Comparison of ENCODE assay signal across 8 cellular contexts in genomic region chr19:8615813-8616596, GRCh38. TPM values are rescaled to one million over a fixed set of nuclear protein-coding genes. Genes with fewer than 3 reads are reported as not detected.
DNase-seq lines count a peak whose midpoint lies in the region; ATAC-seq, FAIRE-seq and TF ChIP-seq lines count a peak whose summit lies in the region.

No MANE protein-coding gene starts in this region.

- no peaks in the 10 kb centered on the region for H3K9me3 Mint-ChIP-seq in CD4-positive, alpha-beta T cell
- no peaks in the 10 kb centered on the region for H3K9me3 Mint-ChIP-seq in T-helper 2 cell treated with Interferon-gamma antibody and Interleukin-4, amounts not matched to agents 5 μg/mL and 100 μg/mL, for 36 hours

- CTCF ChIA-PET in CD4-positive, alpha-beta T cell (lab: Charles Lee): interaction anchor here (0.6 to 2.7 kb wide), 5 partner anchors 26 to 1825 kb away, joined by 3 to 18 read pairs (median 5); no protein-coding TSS in a partner anchor
- CTCF ChIA-PET in K562 (lab: Yijun Ruan, JAX; ENCODE audit: low intra/inter-chr PET ratio): interaction anchor here (0.8 to 1.2 kb wide), 2 partner anchors 35 to 78 kb away, joined by 3 to 5 read pairs; no protein-coding TSS in a partner anchor

- no peaks in the 10 kb centered on the region for H3K36me3 ChIP-seq in K562 (ENCODE audit: control insufficient read depth, insufficient read depth, low read length)

- BruUV-seq in K562 (replicated peaks; lab: Mats Ljungman, UMichigan): no TSS peak

- peaks cover 7% of the 10 kb centered on the region for H3K27me3 Mint-ChIP-seq in CD4-positive, alpha-beta T cell
- H3K27me3 Mint-ChIP-seq in T-helper 2 cell treated with Interferon-gamma antibody and Interleukin-4, amounts not matched to agents 5 μg/mL and 100 μg/mL, for 36 hours (ENCODE audit: low read depth): peaks cover 4% of the 10 kb centered on the region

- H4K20me1 ChIP-seq in K562 (replicated peaks; ENCODE audit: control insufficient read depth, insufficient read depth, low read length): no peaks in the 10 kb centered on the region

- no peak overlapping the region for H3K9ac ChIP-seq in K562 (ENCODE audit: insufficient read depth in 1 of 2, low read depth in 2 of 2, low read length in 2 of 2)

- POLR2A ChIA-PET in CD4-positive, alpha-beta T cell (lab: Charles Lee): no interaction called here
- POLR2A ChIA-PET in K562 (lab: Yijun Ruan, JAX): interaction anchor here (0.7 to 1.0 kb wide), 2 partner anchors 10 to 12 kb away, joined by 3 to 5 read pairs; no protein-coding TSS in a partner anchor

- peak; percentile 93 for TF ChIP-seq CTCF in CD4-positive, alpha-beta T cell (IDR thresholded peaks at IDR 0.05)
- TF ChIP-seq CTCF in K562 (IDR thresholded peaks at IDR 0.05 in 2 of 3, conservative IDR thresholded peaks at IDR 0.05 in 1 of 3; ENCODE audit: insufficient read depth in 2 of 3, low read depth in 1 of 3, low read length in 3 of 3): peak; percentile 85 to 94 (median 94)

- peaks cover 28% of the 10 kb centered on the region for H3K4me1 Mint-ChIP-seq in CD4-positive, alpha-beta T cell (ENCODE audit: low read depth)
- H3K4me1 Mint-ChIP-seq in T-helper 2 cell treated with Interferon-gamma antibody and Interleukin-4, amounts not matched to agents 5 μg/mL and 100 μg/mL, for 36 hours (ENCODE audit: low read depth): peaks cover 2% of the 10 kb centered on the region

- H3K9me1 ChIP-seq in K562 (ENCODE audit: control insufficient read depth, insufficient read depth, low read length): no peaks in the 10 kb centered on the region

- H3K4me3 Mint-ChIP-seq in CD4-positive, alpha-beta T cell: no peak overlapping the region
- H3K4me3 Mint-ChIP-seq in T-helper 2 cell treated with Interferon-gamma antibody and Interleukin-4, amounts not matched to agents 5 μg/mL and 100 μg/mL, for 36 hours: no peak overlapping the region

- DNase-seq in CD4-positive, alpha-beta T cell: peak; percentile 42 to 64 (median 48)
- DNase-seq in HUDEP-2 (lab: John Stamatoyannopoulos, UW; ENCODE audit: unreplicated experiment in 76 of 76) (peak in 59 of 76 experiments; percentile 6 to 75 (median 50)), K562 (ENCODE audit: extremely low read depth in 1 of 4, low spot score in 3 of 4) (peak; percentile 68 to 73 (median 71)), iris pigment epithelial cell (ENCODE audit: low read depth) (peak; percentile 52), NCI-H2029 (lab: John Stamatoyannopoulos, UW) (no peak)
- DNase-seq in T-helper 2 cell treated with Interferon-gamma antibody and Interleukin-4, amounts not matched to agents 5 μg/mL and 100 μg/mL, for 36 hours (ENCODE audit: low spot score): peak; percentile 18
- DNase-seq in stimulated activated CD4-positive, alpha-beta T cell treated with anti-CD3 and anti-CD28 coated beads, TNF-alpha, amount 100 ng/mL, for 24 hours (ENCODE audit: low read depth in 3 of 3): peak in 2 of 3 experiments; percentile 41 to 61

- intact Hi-C loops in CD4-positive, alpha-beta T cell (cut with DNase I, micrococcal nuclease): loop anchor here in 1 of 2 experiments (5.0 kb wide), 1 partner anchor 34 kb away; no protein-coding TSS in a partner anchor
- intact Hi-C loops in K562 (cut with micrococcal nuclease): loop anchor here (10.0 kb wide), 1 partner anchor 79 kb away; the partner anchor contains the start of gene ACTL9

- no peak overlapping the region for H2AFZ ChIP-seq in K562 (ENCODE audit: low read depth, low read length)

- ATAC-seq in CD4-positive, alpha-beta T cell (ENCODE audit: poor library complexity): peak; percentile 58
- ATAC-seq in K562 (peak; percentile 79), GM18867 (IDR thresholded peaks at IDR 0.05; ENCODE audit: unreplicated experiment) (no peak)

- 6% methylated on average over 15 of the region's 23 CpGs for WGBS in K562 (ENCODE audit: insufficient coverage, low coverage, missing lambda C conversion rate)

- no peak for TF ChIP-seq POLR2A in K562 (conservative IDR thresholded peaks at IDR 0.05)

- H3K36me3 Mint-ChIP-seq in CD4-positive, alpha-beta T cell (ENCODE audit: low read depth): no peaks in the 10 kb centered on the region
- H3K36me3 Mint-ChIP-seq in T-helper 2 cell treated with Interferon-gamma antibody and Interleukin-4, amounts not matched to agents 5 μg/mL and 100 μg/mL, for 36 hours (ENCODE audit: low read depth): no peaks in the 10 kb centered on the region

- no peak overlapping the region for H3K4me2 ChIP-seq in K562 (ENCODE audit: insufficient read depth, low read length)

- peak; percentile 96 for FAIRE-seq in K562 (lab: Jason Lieb, UNC)

- in situ Hi-C loops in K562 (cut with MboI): loop anchor here (10.0 kb wide), 1 partner anchor 79 kb away; the partner anchor contains the start of gene ACTL9

- H3K4me3 ChIP-seq in K562: no peak overlapping the region

- no peaks in the 10 kb centered on the region for H3K27me3 ChIP-seq in CD4-positive, alpha-beta T cell (ENCODE audit: control insufficient read depth, insufficient read depth, low read length)
- peaks cover 11 to 18% of the 10 kb centered on the region in 2 experiments; a peak in 3 of 5 replicates for H3K27me3 ChIP-seq in K562 (ENCODE audit: control insufficient read depth in 2 of 2, insufficient read depth in 2 of 2, low read length in 2 of 2)

- no peaks in the 10 kb centered on the region for H3K9me3 ChIP-seq in CD4-positive, alpha-beta T cell (ENCODE audit: control insufficient read depth, low read length)
- H3K9me3 ChIP-seq in K562 (replicated peaks; ENCODE audit: control insufficient read depth, insufficient read depth, low read depth, low read length): no peaks in the 10 kb centered on the region

- no peaks in the 10 kb centered on the region for H3K79me2 ChIP-seq in K562 (ENCODE audit: control insufficient read depth, insufficient read depth, low read length)

- H3K27ac ChIP-seq in CD4-positive, alpha-beta T cell (ENCODE audit: low read depth, low read length): no peak overlapping the region
- H3K27ac ChIP-seq in K562 (ENCODE audit: extremely low read depth, low read depth, low read length): no peak overlapping the region

- no peak overlapping the region for H3K27ac Mint-ChIP-seq in CD4-positive, alpha-beta T cell
- H3K27ac Mint-ChIP-seq in T-helper 2 cell treated with Interferon-gamma antibody and Interleukin-4, amounts not matched to agents 5 μg/mL and 100 μg/mL, for 36 hours: no peak overlapping the region

- TF ChIP-seq RAD21 in K562 (CRISPR knock-in tag; conservative IDR thresholded peaks at IDR 0.05 in 1 of 2, IDR thresholded peaks at IDR 0.05 in 1 of 2): peak; percentile 64 to 73

- no peak for TF ChIP-seq EP300 in K562 (IDR thresholded peaks at IDR 0.05; ENCODE audit: low read length)

- H3K4me1 ChIP-seq in K562 (replicated peaks in 1 of 2; ENCODE audit: control insufficient read depth in 2 of 2, insufficient read depth in 2 of 2, low read length in 2 of 2): no peaks in the 10 kb centered on the region; a peak in 1 of 5 replicates

RNA-seq across cellular contexts. Expression of gene ADAMTS10, which starts 5.5 kb away (rescaled TPM):
- total RNA-seq in CD4-positive, alpha-beta T cell: 10 to 100 TPM; 67.5 to 72.9 TPM
- total RNA-seq in K562 (2011; cell fraction: chromatin; rRNA removed; ENCODE audit: low replicate concordance): 2.3 and 5.9 TPM in 2 replicates
- 2.6 and 5.5 TPM in 2 replicates for total RNA-seq in K562 (2011; cell fraction: nucleolus; rRNA removed)
- 2.8 and 3.6 TPM in 2 replicates for total RNA-seq in K562 (2011; cell fraction: nucleoplasm; rRNA removed)
- total RNA-seq in K562 (2014; rRNA removed) (0.33 and 0.41 TPM in 2 replicates), K562 (2014; rRNA removed; fragmentation: Illumina TruSeq; extraction: Trizol) (not detected in 2 replicates), K562 (2015; rRNA removed; fragmentation: Illumina TruSeq; extraction: Trizol) (0.30 and 0.33 TPM in 2 replicates), K562 (2021) (0.29 and 1.2 TPM in 2 replicates)
- polyA plus RNA-seq in K562 (2011; rRNA removed) (0.28 and 0.57 TPM in 2 replicates), K562 (2014; fragmentation: Illumina TruSeq; extraction: Trizol) (0.30 TPM in 1 of 2 replicates, not detected in the other), K562 (2014; fragmentation: Nextera tagmentation; extraction: Ambion mirVana) (not detected), K562 (2014; rRNA removed) (0.84 and 1.8 TPM in 2 replicates)
- 0.72 and 1.2 TPM in 2 replicates for polyA plus RNA-seq in K562 (2011; cell fraction: cytosol; rRNA removed)
- 3.7 and 14.1 TPM in 2 replicates for polyA plus RNA-seq in K562 (2011; cell fraction: nucleus; rRNA removed)
- polyA plus RNA-seq in K562 (2012): 0.76 and 1.1 TPM in 2 replicates
- polyA minus RNA-seq in K562 (2011; rRNA and poly(A)+ RNA removed): 0.30 and 0.53 TPM in 2 replicates
- polyA minus RNA-seq in K562 (2011; cell fraction: cytosol; rRNA and poly(A)+ RNA removed): 1.4 TPM in 1 of 2 replicates, not detected in the other
- polyA minus RNA-seq in K562 (2011; cell fraction: nucleus; rRNA and poly(A)+ RNA removed): 1.8 and 6.3 TPM in 2 replicates

RNA-seq across cellular contexts. Expression of gene NFILZ, which starts 14.4 kb away (rescaled TPM):
- total RNA-seq in CD4-positive, alpha-beta T cell: not detected
- not detected in 2 replicates for total RNA-seq in K562 (2011; cell fraction: chromatin; rRNA removed; ENCODE audit: low replicate concordance)
- total RNA-seq in K562 (2011; cell fraction: nucleolus; rRNA removed): not detected in 2 replicates
- total RNA-seq in K562 (2011; cell fraction: nucleoplasm; rRNA removed): not detected in 2 replicates
- total RNA-seq in K562 (2014; rRNA removed): not detected in 2 replicates
- total RNA-seq in K562 (2014; rRNA removed; fragmentation: Illumina TruSeq; extraction: Trizol): not detected in 2 replicates
- not detected in 2 replicates for total RNA-seq in K562 (2015; rRNA removed; fragmentation: Illumina TruSeq; extraction: Trizol)
- not detected in 2 replicates for total RNA-seq in K562 (2021)
- polyA plus RNA-seq in K562 (2011; rRNA removed): not detected in 2 replicates
- not detected in 2 replicates for polyA plus RNA-seq in K562 (2011; cell fraction: cytosol; rRNA removed)
- polyA plus RNA-seq in K562 (2011; cell fraction: nucleus; rRNA removed): not detected in 2 replicates
- polyA plus RNA-seq in K562 (2012): not detected in 2 replicates
- polyA plus RNA-seq in K562 (2014; fragmentation: Illumina TruSeq; extraction: Trizol): not detected in 2 replicates
- polyA plus RNA-seq in K562 (2014; fragmentation: Nextera tagmentation; extraction: Ambion mirVana): not detected
- polyA plus RNA-seq in K562 (2014; rRNA removed): not detected in 2 replicates
- polyA minus RNA-seq in K562 (2011; rRNA and poly(A)+ RNA removed): not detected in 2 replicates
- polyA minus RNA-seq in K562 (2011; cell fraction: cytosol; rRNA and poly(A)+ RNA removed): not detected in 2 replicates
- polyA minus RNA-seq in K562 (2011; cell fraction: nucleus; rRNA and poly(A)+ RNA removed): not detected in 2 replicates

RNA-seq across cellular contexts. Expression of gene MYO1F, which starts 38.8 kb away (rescaled TPM):
- total RNA-seq in CD4-positive, alpha-beta T cell: 10 to 100 TPM; 66.7 to 67.4 TPM
- 5.4 and 19.9 TPM in 2 replicates for total RNA-seq in K562 (2011; cell fraction: chromatin; rRNA removed; ENCODE audit: low replicate concordance)
- total RNA-seq in K562 (2011; cell fraction: nucleolus; rRNA removed): 7.4 and 10.8 TPM in 2 replicates
- 7.2 and 14.7 TPM in 2 replicates for total RNA-seq in K562 (2011; cell fraction: nucleoplasm; rRNA removed)
- total RNA-seq in K562 (2014; rRNA removed): 2.0 and 5.7 TPM in 2 replicates
- 2.6 and 2.8 TPM in 2 replicates for total RNA-seq in K562 (2014; rRNA removed; fragmentation: Illumina TruSeq; extraction: Trizol)
- 8.1 and 9.4 TPM in 2 replicates for total RNA-seq in K562 (2015; rRNA removed; fragmentation: Illumina TruSeq; extraction: Trizol)
- total RNA-seq in K562 (2021): 4.5 and 6.0 TPM in 2 replicates
- polyA plus RNA-seq in K562 (2011; rRNA removed): 3.5 and 8.1 TPM in 2 replicates
- polyA plus RNA-seq in K562 (2011; cell fraction: cytosol; rRNA removed): 4.3 and 17.3 TPM in 2 replicates
- 5.6 and 11.4 TPM in 2 replicates for polyA plus RNA-seq in K562 (2011; cell fraction: nucleus; rRNA removed)
- polyA plus RNA-seq in K562 (2012): 10.8 and 26.9 TPM in 2 replicates
- polyA plus RNA-seq in K562 (2014; fragmentation: Illumina TruSeq; extraction: Trizol): 5.3 and 5.6 TPM in 2 replicates
- polyA plus RNA-seq in K562 (2014; fragmentation: Nextera tagmentation; extraction: Ambion mirVana): under 1 TPM; 0.78 to 0.82 TPM
- 3.0 and 4.3 TPM in 2 replicates for polyA plus RNA-seq in K562 (2014; rRNA removed)
- polyA minus RNA-seq in K562 (2011; rRNA and poly(A)+ RNA removed): 3.7 and 10.6 TPM in 2 replicates
- 5.9 and 10.6 TPM in 2 replicates for polyA minus RNA-seq in K562 (2011; cell fraction: cytosol; rRNA and poly(A)+ RNA removed)
- 6.1 and 9.4 TPM in 2 replicates for polyA minus RNA-seq in K562 (2011; cell fraction: nucleus; rRNA and poly(A)+ RNA removed)

Comparison
In these comparisons a context has a peak if more than half of its experiments do, and no peak if none do; other contexts are left out.
1. RNA of gene ADAMTS10, which starts 5.5 kb away (total RNA-seq): 67.5 to 72.9 TPM in CD4-positive, alpha-beta T cell; 0.29 to 5.9 TPM in K562; every median in the first group is over 4 times any median in the second.